In the genomic region with DNA sequence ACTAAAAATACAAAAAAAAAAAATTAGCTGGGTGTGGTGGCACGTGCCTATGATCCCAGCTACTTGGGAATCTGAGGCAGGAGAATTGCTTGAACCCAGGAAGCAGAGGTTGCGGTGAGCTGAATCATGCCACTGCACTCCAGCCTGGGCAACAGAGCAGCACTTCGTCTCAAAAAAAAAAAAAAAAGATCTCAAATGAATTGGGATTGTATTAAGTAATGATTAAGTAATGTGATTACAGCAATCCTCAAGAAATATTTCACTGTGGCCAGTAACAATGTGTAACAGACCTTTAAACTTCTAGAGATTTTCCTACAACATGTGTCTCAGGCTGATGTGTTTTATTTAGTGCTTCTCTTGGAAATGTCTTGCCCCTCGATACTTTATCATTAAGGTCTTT, we compare ENCODE assay signal across 17 cellular contexts. TPM values are rescaled to one million over a fixed set of nuclear protein-coding genes. Genes with fewer than 3 reads are reported as not detected.
DNase-seq lines count a peak whose midpoint lies in the region; ATAC-seq and TF ChIP-seq lines count a peak whose summit lies in the region.
"Had no signal": no experiment of that assay in that cellular context is flagged by ENCODE, and none has a peak within 500 bp of the region (broad histone marks: within the 10 kb centered on the region; RNA-seq: fewer than 3 reads in every experiment).

No MANE protein-coding gene starts in this region.

- no peak overlapping the region for H3K27ac ChIP-seq in gastroesophageal sphincter
- H3K27ac ChIP-seq: BLaER1 treated with 17β-estradiol and CSF1 and Interleukin-3, amounts not matched to agents 10 nM and 100 nM; KMS-11; SJCRH30 had no signal

- POLR2A ChIA-PET in HEK293T (lab: Yijun Ruan, JAX): no interaction called here

- no peak for TF ChIP-seq EP300 in gastroesophageal sphincter (IDR thresholded peaks at IDR 0.05)

- peaks cover 5 to 99% of the 10 kb centered on the region in 2 donors for H3K36me3 ChIP-seq in gastroesophageal sphincter

- DNase-seq in EL (peak; percentile 70), choroid plexus epithelial cell (ENCODE audit: low read depth) (peak; percentile 10), GM13977 (ENCODE audit: low spot score) (no peak), HEK293T (ENCODE audit: extremely low spot score) (no peak)
- DNase-seq: CD4-positive, alpha-beta memory T cell; DMS153; NCI-H1436 treated with DMSO at 0.1 percent for 48 hours; NCI-H2227 treated with DMSO at 0.1 percent for 48 hours; NCI-H774; NK-92 treated with Interleukin-12 subunit alpha and Interleukin-12 subunit beta, amount 100 ng/mL, for 24 hours had no signal

- no peak overlapping the region for H3K4me3 ChIP-seq in choroid plexus epithelial cell (ENCODE audit: low read depth, low read length)
- H3K4me3 ChIP-seq in gastroesophageal sphincter: no peak overlapping the region
- H3K4me3 ChIP-seq: BLaER1 treated with 17β-estradiol and CSF1 and Interleukin-3, amounts not matched to agents 10 nM and 100 nM; SJCRH30 had no signal

- no peak for TF ChIP-seq POLR2A in gastroesophageal sphincter (IDR thresholded peaks at IDR 0.05)

- ATAC-seq in gastroesophageal sphincter (peak; percentile 28), HG02623 (IDR thresholded peaks at IDR 0.05; ENCODE audit: unreplicated experiment) (no peak), GM21619 (IDR thresholded peaks at IDR 0.05; ENCODE audit: unreplicated experiment) (no peak)

- H3K27me3 ChIP-seq in gastroesophageal sphincter: no peaks in the 10 kb centered on the region
- H3K27me3 ChIP-seq: BLaER1 treated with 17β-estradiol and CSF1 and Interleukin-3, amounts not matched to agents 10 nM and 100 nM; SJCRH30 had no signal

- TF ChIP-seq CTCF in choroid plexus epithelial cell (conservative IDR thresholded peaks at IDR 0.05; ENCODE audit: low read depth, low read length) (no peak), gastroesophageal sphincter (IDR thresholded peaks at IDR 0.05) (no peak), GM13977 (IDR thresholded peaks at IDR 0.05; ENCODE audit: extremely low read depth, insufficient read depth, missing control alignments) (no peak)

- in situ Hi-C loops in GM13977 (cut with MboI; ENCODE audit: low pct_unique_long_range_greater_than_20kb, low sequenced_read_pairs, unreplicated experiment): no loop called here

- no peaks in the 10 kb centered on the region for H3K9me3 ChIP-seq in gastroesophageal sphincter
- H3K9me3 ChIP-seq: BLaER1 treated with 17β-estradiol and CSF1 and Interleukin-3, amounts not matched to agents 10 nM and 100 nM; Caco-2; SJCRH30 had no signal

- CTCF ChIA-PET in HEK293T (lab: Yijun Ruan, JAX): interaction anchor here (1.0 kb wide), 1 partner anchor 156 kb away, joined by 6 read pairs; no protein-coding TSS in a partner anchor

- no peaks in the 10 kb centered on the region for H3K4me1 ChIP-seq in gastroesophageal sphincter
- H3K4me1 ChIP-seq: BLaER1 treated with 17β-estradiol and CSF1 and Interleukin-3, amounts not matched to agents 10 nM and 100 nM; Caco-2; SJCRH30 had no signal

- 76 to 77% methylated on average over 4 of the region's 4 CpGs for WGBS in gastroesophageal sphincter (ENCODE audit: low coverage in 1 of 2), 2 donors

TF ChIP-seq in HEK293T, 16 proteins besides CTCF, POLR2A, EP300 and RAD21:
- TF ChIP-seq FOXK2 (IDR thresholded peaks at IDR 0.05) (no peak), SUZ12 (IDR thresholded peaks at IDR 0.05) (no peak), L3MBTL2 (conservative IDR thresholded peaks at IDR 0.05) (no peak), BHLHE40 (IDR thresholded peaks at IDR 0.05; ENCODE audit: borderline replicate concordance) (no peak), NFRKB (IDR thresholded peaks at IDR 0.05) (no peak)
TF ChIP-seq in HEK293T: peak in this region for 0.

RNA-seq across cellular contexts. Expression of a gene that starts 46.8 kb away (rescaled TPM):
- 100 to 1,000 TPM in 3 of 4 donors, 10 to 100 TPM in 1; 84.5 to 125 (median 117) TPM for total RNA-seq in gastroesophageal sphincter

Comparison
In these comparisons a context has a peak if more than half of its experiments do, and no peak if none do; other contexts are left out.
1. DNase-seq: peak in EL (single experiment) and choroid plexus epithelial cell (single experiment); none in GM13977 (single experiment) and HEK293T (single experiment).